1 cellular context compared by ENCODE assay signal in genomic region chr19:55635856-55636440, GRCh38.
TF ChIP-seq lines count a peak whose summit lies in the region.

No MANE protein-coding gene starts in this region.

TF ChIP-seq in endothelial cell of umbilical vein, 7 proteins besides CTCF, POLR2A, EP300 and RAD21:
- TF ChIP-seq GATA2 (IDR thresholded peaks at IDR 0.05; ENCODE audit: insufficient read depth, insufficient read length, low read depth, low read length) (no peak), EZH2 (IDR thresholded peaks at IDR 0.05; ENCODE audit: borderline replicate concordance, low read depth, low read length, severe bottlenecking) (no peak), MAX (IDR thresholded peaks at IDR 0.05; ENCODE audit: insufficient read depth, insufficient read length) (no peak), POLR2AphosphoS5 (IDR thresholded peaks at IDR 0.05; ENCODE audit: insufficient read depth, low read depth, low read length) (no peak), MYC (IDR thresholded peaks at IDR 0.05; ENCODE audit: low read depth, low read length) (no peak), JUN (IDR thresholded peaks at IDR 0.05; ENCODE audit: borderline replicate concordance, insufficient read depth, insufficient read length, low read depth) (no peak), FOS (IDR thresholded peaks at IDR 0.05; ENCODE audit: borderline replicate concordance, insufficient read depth, low read length) (no peak)
